22 cellular contexts compared by ENCODE assay signal in the genomic region with DNA sequence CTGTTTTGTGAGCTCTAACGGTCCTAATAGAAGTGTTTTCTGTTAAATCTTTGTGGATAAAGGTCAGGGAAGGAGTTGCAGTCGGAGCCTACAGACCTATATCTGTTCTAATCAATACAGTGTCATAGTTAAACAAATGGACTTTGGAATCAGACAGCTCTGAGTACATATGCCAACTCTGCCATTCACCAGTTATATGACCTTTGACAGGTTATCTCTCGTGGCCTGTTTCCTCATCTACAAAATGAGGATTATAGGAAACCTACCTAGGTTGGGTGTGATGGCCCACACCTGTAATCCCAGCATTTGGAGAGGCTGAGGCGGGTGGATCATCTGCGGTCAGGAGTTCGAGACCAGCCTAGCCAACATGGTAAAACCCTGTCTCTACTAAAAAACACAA.
"Had no signal": no experiment of that assay in that cellular context is flagged by ENCODE, and none has a peak within 500 bp of the region (broad histone marks: within the 10 kb centered on the region; RNA-seq: fewer than 3 reads in every experiment).

No MANE protein-coding gene starts in this region.

- H3K9me3 ChIP-seq: ascending aorta, ovary, prostate gland, thyroid gland, upper lobe of right lung had no signal

- ATAC-seq: esophagus mucosa, upper lobe of right lung, WTC11 had no signal

- H3K4me1 ChIP-seq: ascending aorta, prostate gland, thyroid gland, upper lobe of right lung had no signal

- H3K36me3 ChIP-seq: ascending aorta, ovary, prostate gland, thyroid gland, upper lobe of right lung had no signal

- DNase-seq: activated T-cell treated with anti-CD3 and anti-CD28 coated beads, Interleukin-2, amount 50 U/mL, for 24 hours; central memory CD4-positive, alpha-beta T cell; effector memory CD4-positive, alpha-beta T cell; ovary; stimulated activated CD4-positive, alpha-beta T cell treated with anti-CD3 and anti-CD28 coated beads, Interleukin-12 subunit alpha, Interleukin-12 subunit beta, amount 100 ng/mL, for 4 hours; stimulated activated CD4-positive, alpha-beta T cell treated with anti-CD3 and anti-CD28 coated beads, Interleukin-4, amount 100 ng/mL, for 4 hours; substantia nigra; T-helper 9 cell; thyroid gland; upper lobe of right lung had no signal

- H3K4me3 ChIP-seq: ascending aorta, ovary, prostate gland, thyroid gland, upper lobe of right lung had no signal

- H3K9me3 Mint-ChIP-seq: activated naive CD4-positive, alpha-beta T cell treated with anti-CD3 and anti-CD28 coated beads, Interleukin-2, amount 50 U/mL, for 72 hours; activated T-cell treated with anti-CD3 and anti-CD28 coated beads, Interleukin-2, amount 50 U/mL, for 24 hours; activated T-helper 17 cell treated with anti-CD3 and anti-CD28 coated beads, Interleukin-2, amount 50 U/mL, for 72 hours; natural killer cell treated with Interleukin-12 subunit alpha and Interleukin-12 subunit beta and Interleukin-15 and Interleukin-18, amount 100 ng/mL, for 72 hours; stimulated activated naive CD8-positive, alpha-beta T cell treated with anti-CD3 and anti-CD28 coated beads, Interleukin-15, Interleukin-2, amounts not matched to agents 100 ng/mL and 50 ng/mL, for 24 hours; WTC11 had no signal

- H3K36me3 Mint-ChIP-seq: activated naive CD4-positive, alpha-beta T cell treated with anti-CD3 and anti-CD28 coated beads, Interleukin-2, amount 50 U/mL, for 72 hours; natural killer cell treated with Interleukin-12 subunit alpha and Interleukin-12 subunit beta and Interleukin-15 and Interleukin-18, amount 100 ng/mL, for 72 hours; WTC11 had no signal

- H3K27ac ChIP-seq: ascending aorta, ovary, prostate gland, thyroid gland, upper lobe of right lung had no signal

- H3K4me3 Mint-ChIP-seq: activated T-cell treated with anti-CD3 and anti-CD28 coated beads, Interleukin-2, amount 50 U/mL, for 24 hours; activated T-helper 17 cell treated with anti-CD3 and anti-CD28 coated beads, Interleukin-2, amount 50 U/mL, for 72 hours; natural killer cell treated with Interleukin-12 subunit alpha and Interleukin-12 subunit beta and Interleukin-15 and Interleukin-18, amount 100 ng/mL, for 72 hours; stimulated activated naive CD8-positive, alpha-beta T cell treated with anti-CD3 and anti-CD28 coated beads, Interleukin-15, Interleukin-2, amounts not matched to agents 100 ng/mL and 50 ng/mL, for 24 hours; WTC11 had no signal

- H3K27me3 Mint-ChIP-seq: activated T-helper 17 cell treated with anti-CD3 and anti-CD28 coated beads, Interleukin-2, amount 50 U/mL, for 72 hours; stimulated activated naive CD8-positive, alpha-beta T cell treated with anti-CD3 and anti-CD28 coated beads, Interleukin-15, Interleukin-2, amounts not matched to agents 100 ng/mL and 50 ng/mL, for 24 hours had no signal

- H3K27ac Mint-ChIP-seq: activated naive CD4-positive, alpha-beta T cell treated with anti-CD3 and anti-CD28 coated beads, Interleukin-2, amount 50 U/mL, for 72 hours; activated T-cell treated with anti-CD3 and anti-CD28 coated beads, Interleukin-2, amount 50 U/mL, for 24 hours; activated T-helper 17 cell treated with anti-CD3 and anti-CD28 coated beads, Interleukin-2, amount 50 U/mL, for 72 hours; natural killer cell treated with Interleukin-12 subunit alpha and Interleukin-12 subunit beta and Interleukin-15 and Interleukin-18, amount 100 ng/mL, for 72 hours; stimulated activated naive CD8-positive, alpha-beta T cell treated with anti-CD3 and anti-CD28 coated beads, Interleukin-15, Interleukin-2, amounts not matched to agents 100 ng/mL and 50 ng/mL, for 24 hours; WTC11 had no signal

- FAIRE-seq: colon, endothelial cell of umbilical vein, frontal cortex, islet of Langerhans had no signal

- H3K27me3 ChIP-seq: ascending aorta, ovary, thyroid gland, upper lobe of right lung had no signal

- H3K4me1 Mint-ChIP-seq: activated T-helper 17 cell treated with anti-CD3 and anti-CD28 coated beads, Interleukin-2, amount 50 U/mL, for 72 hours had no signal
